1 cellular context compared by ENCODE assay signal in genomic region chr10:24381235-24382010, GRCh38.
TF ChIP-seq lines count a peak whose summit lies in the region.

No MANE protein-coding gene starts in this region.

TF ChIP-seq in H1, 55 proteins besides CTCF, POLR2A, EP300 and RAD21:
- TF ChIP-seq YY1 (IDR thresholded peaks at IDR 0.05; ENCODE audit: low read depth, low read length): no peak
- no peak for TF ChIP-seq EGR1 (IDR thresholded peaks at IDR 0.05; ENCODE audit: borderline replicate concordance, low read depth, low read length)
- no peak for TF ChIP-seq RFX5 (IDR thresholded peaks at IDR 0.05; ENCODE audit: borderline replicate concordance, low read depth, low read length)
- no peak for TF ChIP-seq JUND (IDR thresholded peaks at IDR 0.05; ENCODE audit: low read length)
- TF ChIP-seq BRCA1 (IDR thresholded peaks at IDR 0.05; ENCODE audit: low read depth, low read length): no peak
- no peak for TF ChIP-seq TEAD4 (IDR thresholded peaks at IDR 0.05; ENCODE audit: low read depth, low read length)
- TF ChIP-seq RNF2 (IDR thresholded peaks at IDR 0.05; ENCODE audit: borderline replicate concordance, low read depth, low read length, missing control alignments, poor library complexity, severe bottlenecking): no peak
- TF ChIP-seq, protein P1, sequence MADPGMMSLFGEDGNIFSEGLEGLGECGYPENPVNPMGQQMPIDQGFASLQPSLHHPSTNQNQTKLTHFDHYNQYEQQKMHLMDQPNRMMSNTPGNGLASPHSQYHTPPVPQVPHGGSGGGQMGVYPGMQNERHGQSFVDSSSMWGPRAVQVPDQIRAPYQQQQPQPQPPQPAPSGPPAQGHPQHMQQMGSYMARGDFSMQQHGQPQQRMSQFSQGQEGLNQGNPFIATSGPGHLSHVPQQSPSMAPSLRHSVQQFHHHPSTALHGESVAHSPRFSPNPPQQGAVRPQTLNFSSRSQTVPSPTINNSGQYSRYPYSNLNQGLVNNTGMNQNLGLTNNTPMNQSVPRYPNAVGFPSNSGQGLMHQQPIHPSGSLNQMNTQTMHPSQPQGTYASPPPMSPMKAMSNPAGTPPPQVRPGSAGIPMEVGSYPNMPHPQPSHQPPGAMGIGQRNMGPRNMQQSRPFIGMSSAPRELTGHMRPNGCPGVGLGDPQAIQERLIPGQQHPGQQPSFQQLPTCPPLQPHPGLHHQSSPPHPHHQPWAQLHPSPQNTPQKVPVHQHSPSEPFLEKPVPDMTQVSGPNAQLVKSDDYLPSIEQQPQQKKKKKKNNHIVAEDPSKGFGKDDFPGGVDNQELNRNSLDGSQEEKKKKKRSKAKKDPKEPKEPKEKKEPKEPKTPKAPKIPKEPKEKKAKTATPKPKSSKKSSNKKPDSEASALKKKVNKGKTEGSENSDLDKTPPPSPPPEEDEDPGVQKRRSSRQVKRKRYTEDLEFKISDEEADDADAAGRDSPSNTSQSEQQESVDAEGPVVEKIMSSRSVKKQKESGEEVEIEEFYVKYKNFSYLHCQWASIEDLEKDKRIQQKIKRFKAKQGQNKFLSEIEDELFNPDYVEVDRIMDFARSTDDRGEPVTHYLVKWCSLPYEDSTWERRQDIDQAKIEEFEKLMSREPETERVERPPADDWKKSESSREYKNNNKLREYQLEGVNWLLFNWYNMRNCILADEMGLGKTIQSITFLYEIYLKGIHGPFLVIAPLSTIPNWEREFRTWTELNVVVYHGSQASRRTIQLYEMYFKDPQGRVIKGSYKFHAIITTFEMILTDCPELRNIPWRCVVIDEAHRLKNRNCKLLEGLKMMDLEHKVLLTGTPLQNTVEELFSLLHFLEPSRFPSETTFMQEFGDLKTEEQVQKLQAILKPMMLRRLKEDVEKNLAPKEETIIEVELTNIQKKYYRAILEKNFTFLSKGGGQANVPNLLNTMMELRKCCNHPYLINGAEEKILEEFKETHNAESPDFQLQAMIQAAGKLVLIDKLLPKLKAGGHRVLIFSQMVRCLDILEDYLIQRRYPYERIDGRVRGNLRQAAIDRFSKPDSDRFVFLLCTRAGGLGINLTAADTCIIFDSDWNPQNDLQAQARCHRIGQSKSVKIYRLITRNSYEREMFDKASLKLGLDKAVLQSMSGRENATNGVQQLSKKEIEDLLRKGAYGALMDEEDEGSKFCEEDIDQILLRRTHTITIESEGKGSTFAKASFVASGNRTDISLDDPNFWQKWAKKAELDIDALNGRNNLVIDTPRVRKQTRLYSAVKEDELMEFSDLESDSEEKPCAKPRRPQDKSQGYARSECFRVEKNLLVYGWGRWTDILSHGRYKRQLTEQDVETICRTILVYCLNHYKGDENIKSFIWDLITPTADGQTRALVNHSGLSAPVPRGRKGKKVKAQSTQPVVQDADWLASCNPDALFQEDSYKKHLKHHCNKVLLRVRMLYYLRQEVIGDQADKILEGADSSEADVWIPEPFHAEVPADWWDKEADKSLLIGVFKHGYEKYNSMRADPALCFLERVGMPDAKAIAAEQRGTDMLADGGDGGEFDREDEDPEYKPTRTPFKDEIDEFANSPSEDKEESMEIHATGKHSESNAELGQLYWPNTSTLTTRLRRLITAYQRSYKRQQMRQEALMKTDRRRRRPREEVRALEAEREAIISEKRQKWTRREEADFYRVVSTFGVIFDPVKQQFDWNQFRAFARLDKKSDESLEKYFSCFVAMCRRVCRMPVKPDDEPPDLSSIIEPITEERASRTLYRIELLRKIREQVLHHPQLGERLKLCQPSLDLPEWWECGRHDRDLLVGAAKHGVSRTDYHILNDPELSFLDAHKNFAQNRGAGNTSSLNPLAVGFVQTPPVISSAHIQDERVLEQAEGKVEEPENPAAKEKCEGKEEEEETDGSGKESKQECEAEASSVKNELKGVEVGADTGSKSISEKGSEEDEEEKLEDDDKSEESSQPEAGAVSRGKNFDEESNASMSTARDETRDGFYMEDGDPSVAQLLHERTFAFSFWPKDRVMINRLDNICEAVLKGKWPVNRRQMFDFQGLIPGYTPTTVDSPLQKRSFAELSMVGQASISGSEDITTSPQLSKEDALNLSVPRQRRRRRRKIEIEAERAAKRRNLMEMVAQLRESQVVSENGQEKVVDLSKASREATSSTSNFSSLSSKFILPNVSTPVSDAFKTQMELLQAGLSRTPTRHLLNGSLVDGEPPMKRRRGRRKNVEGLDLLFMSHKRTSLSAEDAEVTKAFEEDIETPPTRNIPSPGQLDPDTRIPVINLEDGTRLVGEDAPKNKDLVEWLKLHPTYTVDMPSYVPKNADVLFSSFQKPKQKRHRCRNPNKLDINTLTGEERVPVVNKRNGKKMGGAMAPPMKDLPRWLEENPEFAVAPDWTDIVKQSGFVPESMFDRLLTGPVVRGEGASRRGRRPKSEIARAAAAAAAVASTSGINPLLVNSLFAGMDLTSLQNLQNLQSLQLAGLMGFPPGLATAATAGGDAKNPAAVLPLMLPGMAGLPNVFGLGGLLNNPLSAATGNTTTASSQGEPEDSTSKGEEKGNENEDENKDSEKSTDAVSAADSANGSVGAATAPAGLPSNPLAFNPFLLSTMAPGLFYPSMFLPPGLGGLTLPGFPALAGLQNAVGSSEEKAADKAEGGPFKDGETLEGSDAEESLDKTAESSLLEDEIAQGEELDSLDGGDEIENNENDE (IDR thresholded peaks at IDR 0.05; ENCODE audit: insufficient replicate concordance, low read length): no peak
- TF ChIP-seq POLR2AphosphoS5 (IDR thresholded peaks at IDR 0.05; ENCODE audit: low read depth, low read length): no peak
- no peak for TF ChIP-seq MAX (IDR thresholded peaks at IDR 0.05)
- TF ChIP-seq SP1 (IDR thresholded peaks at IDR 0.05; ENCODE audit: low read depth, low read length): no peak
- no peak for TF ChIP-seq TAF7 (optimal IDR thresholded peaks at IDR 0.05; ENCODE audit: borderline replicate concordance, low read depth, low read length)
- TF ChIP-seq CBX8 (IDR thresholded peaks at IDR 0.05; ENCODE audit: borderline replicate concordance, low read depth, low read length): no peak
- no peak for TF ChIP-seq RXRA (IDR thresholded peaks at IDR 0.05; ENCODE audit: insufficient read depth, low read depth, low read length)
- TF ChIP-seq SP4 (IDR thresholded peaks at IDR 0.05; ENCODE audit: low read length): no peak
